Comparison of ENCODE assay signal across 1 cellular context in the genomic region with DNA sequence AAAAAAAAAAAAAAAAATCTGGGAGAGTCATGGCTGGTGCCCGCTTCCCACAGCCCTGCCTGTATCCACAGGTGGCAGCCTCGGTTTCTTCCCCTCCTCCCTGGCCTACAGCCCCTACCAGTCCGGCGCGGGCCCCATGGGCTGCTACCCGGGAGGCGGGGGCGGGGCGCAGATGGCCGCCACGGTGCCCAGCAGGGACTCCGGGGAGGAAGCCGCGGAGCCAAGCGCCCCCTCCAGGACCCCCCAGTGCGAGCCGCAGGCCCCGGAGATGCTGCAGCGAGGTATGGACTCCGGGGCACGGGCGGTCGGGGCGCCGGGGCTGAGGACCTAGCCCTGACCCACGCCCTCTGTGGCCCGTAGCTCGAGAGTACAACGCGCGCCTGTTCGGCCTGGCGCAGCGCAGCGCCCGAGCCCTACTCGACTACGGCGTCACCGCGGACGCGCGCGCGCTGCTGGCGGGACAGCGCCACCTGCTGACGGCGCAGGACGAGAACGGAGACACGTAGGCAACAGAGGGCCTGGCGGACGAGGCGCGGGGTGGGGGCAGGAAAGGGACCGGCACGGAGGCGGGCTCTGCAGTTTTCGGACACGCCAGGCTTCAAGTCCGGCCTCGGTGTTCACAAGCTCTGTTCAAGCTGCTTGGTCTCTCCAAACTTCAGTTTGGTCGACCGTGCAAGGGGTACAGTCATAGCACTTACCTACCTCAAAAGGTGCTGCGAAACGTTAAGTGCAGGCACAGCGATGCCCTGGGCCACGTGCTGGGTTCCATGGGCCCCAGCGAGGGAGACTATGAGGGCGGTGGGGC.
A peak's percentile ranks its signal among the peaks of the same experiment; 100 is the strongest.
TF ChIP-seq lines count a peak whose summit lies in the region.

No MANE protein-coding gene starts in this region.

TF ChIP-seq in K562, 482 proteins besides CTCF, POLR2A, EP300 and RAD21 (continued from another document and continues in another):
- TF ChIP-seq, protein P1, sequence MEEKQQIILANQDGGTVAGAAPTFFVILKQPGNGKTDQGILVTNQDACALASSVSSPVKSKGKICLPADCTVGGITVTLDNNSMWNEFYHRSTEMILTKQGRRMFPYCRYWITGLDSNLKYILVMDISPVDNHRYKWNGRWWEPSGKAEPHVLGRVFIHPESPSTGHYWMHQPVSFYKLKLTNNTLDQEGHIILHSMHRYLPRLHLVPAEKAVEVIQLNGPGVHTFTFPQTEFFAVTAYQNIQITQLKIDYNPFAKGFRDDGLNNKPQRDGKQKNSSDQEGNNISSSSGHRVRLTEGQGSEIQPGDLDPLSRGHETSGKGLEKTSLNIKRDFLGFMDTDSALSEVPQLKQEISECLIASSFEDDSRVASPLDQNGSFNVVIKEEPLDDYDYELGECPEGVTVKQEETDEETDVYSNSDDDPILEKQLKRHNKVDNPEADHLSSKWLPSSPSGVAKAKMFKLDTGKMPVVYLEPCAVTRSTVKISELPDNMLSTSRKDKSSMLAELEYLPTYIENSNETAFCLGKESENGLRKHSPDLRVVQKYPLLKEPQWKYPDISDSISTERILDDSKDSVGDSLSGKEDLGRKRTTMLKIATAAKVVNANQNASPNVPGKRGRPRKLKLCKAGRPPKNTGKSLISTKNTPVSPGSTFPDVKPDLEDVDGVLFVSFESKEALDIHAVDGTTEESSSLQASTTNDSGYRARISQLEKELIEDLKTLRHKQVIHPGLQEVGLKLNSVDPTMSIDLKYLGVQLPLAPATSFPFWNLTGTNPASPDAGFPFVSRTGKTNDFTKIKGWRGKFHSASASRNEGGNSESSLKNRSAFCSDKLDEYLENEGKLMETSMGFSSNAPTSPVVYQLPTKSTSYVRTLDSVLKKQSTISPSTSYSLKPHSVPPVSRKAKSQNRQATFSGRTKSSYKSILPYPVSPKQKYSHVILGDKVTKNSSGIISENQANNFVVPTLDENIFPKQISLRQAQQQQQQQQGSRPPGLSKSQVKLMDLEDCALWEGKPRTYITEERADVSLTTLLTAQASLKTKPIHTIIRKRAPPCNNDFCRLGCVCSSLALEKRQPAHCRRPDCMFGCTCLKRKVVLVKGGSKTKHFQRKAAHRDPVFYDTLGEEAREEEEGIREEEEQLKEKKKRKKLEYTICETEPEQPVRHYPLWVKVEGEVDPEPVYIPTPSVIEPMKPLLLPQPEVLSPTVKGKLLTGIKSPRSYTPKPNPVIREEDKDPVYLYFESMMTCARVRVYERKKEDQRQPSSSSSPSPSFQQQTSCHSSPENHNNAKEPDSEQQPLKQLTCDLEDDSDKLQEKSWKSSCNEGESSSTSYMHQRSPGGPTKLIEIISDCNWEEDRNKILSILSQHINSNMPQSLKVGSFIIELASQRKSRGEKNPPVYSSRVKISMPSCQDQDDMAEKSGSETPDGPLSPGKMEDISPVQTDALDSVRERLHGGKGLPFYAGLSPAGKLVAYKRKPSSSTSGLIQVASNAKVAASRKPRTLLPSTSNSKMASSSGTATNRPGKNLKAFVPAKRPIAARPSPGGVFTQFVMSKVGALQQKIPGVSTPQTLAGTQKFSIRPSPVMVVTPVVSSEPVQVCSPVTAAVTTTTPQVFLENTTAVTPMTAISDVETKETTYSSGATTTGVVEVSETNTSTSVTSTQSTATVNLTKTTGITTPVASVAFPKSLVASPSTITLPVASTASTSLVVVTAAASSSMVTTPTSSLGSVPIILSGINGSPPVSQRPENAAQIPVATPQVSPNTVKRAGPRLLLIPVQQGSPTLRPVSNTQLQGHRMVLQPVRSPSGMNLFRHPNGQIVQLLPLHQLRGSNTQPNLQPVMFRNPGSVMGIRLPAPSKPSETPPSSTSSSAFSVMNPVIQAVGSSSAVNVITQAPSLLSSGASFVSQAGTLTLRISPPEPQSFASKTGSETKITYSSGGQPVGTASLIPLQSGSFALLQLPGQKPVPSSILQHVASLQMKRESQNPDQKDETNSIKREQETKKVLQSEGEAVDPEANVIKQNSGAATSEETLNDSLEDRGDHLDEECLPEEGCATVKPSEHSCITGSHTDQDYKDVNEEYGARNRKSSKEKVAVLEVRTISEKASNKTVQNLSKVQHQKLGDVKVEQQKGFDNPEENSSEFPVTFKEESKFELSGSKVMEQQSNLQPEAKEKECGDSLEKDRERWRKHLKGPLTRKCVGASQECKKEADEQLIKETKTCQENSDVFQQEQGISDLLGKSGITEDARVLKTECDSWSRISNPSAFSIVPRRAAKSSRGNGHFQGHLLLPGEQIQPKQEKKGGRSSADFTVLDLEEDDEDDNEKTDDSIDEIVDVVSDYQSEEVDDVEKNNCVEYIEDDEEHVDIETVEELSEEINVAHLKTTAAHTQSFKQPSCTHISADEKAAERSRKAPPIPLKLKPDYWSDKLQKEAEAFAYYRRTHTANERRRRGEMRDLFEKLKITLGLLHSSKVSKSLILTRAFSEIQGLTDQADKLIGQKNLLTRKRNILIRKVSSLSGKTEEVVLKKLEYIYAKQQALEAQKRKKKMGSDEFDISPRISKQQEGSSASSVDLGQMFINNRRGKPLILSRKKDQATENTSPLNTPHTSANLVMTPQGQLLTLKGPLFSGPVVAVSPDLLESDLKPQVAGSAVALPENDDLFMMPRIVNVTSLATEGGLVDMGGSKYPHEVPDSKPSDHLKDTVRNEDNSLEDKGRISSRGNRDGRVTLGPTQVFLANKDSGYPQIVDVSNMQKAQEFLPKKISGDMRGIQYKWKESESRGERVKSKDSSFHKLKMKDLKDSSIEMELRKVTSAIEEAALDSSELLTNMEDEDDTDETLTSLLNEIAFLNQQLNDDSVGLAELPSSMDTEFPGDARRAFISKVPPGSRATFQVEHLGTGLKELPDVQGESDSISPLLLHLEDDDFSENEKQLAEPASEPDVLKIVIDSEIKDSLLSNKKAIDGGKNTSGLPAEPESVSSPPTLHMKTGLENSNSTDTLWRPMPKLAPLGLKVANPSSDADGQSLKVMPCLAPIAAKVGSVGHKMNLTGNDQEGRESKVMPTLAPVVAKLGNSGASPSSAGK (IDR thresholded peaks at IDR 0.05), result peak; percentile 62
- TF ChIP-seq SFPQ (IDR thresholded peaks at IDR 0.05; ENCODE audit: low read depth, low read length), result no peak
- TF ChIP-seq ARID2 (IDR thresholded peaks at IDR 0.05), result no peak
- TF ChIP-seq POLR2AphosphoS2 (IDR thresholded peaks at IDR 0.05; ENCODE audit: low read length), result no peak
- TF ChIP-seq PRDM10 (IDR thresholded peaks at IDR 0.05; ENCODE audit: partially characterized antibody), result no peak
- no peak for TF ChIP-seq SMAD1 (IDR thresholded peaks at IDR 0.05; ENCODE audit: low read depth, low read length, partially characterized antibody)
- TF ChIP-seq, protein P2, sequence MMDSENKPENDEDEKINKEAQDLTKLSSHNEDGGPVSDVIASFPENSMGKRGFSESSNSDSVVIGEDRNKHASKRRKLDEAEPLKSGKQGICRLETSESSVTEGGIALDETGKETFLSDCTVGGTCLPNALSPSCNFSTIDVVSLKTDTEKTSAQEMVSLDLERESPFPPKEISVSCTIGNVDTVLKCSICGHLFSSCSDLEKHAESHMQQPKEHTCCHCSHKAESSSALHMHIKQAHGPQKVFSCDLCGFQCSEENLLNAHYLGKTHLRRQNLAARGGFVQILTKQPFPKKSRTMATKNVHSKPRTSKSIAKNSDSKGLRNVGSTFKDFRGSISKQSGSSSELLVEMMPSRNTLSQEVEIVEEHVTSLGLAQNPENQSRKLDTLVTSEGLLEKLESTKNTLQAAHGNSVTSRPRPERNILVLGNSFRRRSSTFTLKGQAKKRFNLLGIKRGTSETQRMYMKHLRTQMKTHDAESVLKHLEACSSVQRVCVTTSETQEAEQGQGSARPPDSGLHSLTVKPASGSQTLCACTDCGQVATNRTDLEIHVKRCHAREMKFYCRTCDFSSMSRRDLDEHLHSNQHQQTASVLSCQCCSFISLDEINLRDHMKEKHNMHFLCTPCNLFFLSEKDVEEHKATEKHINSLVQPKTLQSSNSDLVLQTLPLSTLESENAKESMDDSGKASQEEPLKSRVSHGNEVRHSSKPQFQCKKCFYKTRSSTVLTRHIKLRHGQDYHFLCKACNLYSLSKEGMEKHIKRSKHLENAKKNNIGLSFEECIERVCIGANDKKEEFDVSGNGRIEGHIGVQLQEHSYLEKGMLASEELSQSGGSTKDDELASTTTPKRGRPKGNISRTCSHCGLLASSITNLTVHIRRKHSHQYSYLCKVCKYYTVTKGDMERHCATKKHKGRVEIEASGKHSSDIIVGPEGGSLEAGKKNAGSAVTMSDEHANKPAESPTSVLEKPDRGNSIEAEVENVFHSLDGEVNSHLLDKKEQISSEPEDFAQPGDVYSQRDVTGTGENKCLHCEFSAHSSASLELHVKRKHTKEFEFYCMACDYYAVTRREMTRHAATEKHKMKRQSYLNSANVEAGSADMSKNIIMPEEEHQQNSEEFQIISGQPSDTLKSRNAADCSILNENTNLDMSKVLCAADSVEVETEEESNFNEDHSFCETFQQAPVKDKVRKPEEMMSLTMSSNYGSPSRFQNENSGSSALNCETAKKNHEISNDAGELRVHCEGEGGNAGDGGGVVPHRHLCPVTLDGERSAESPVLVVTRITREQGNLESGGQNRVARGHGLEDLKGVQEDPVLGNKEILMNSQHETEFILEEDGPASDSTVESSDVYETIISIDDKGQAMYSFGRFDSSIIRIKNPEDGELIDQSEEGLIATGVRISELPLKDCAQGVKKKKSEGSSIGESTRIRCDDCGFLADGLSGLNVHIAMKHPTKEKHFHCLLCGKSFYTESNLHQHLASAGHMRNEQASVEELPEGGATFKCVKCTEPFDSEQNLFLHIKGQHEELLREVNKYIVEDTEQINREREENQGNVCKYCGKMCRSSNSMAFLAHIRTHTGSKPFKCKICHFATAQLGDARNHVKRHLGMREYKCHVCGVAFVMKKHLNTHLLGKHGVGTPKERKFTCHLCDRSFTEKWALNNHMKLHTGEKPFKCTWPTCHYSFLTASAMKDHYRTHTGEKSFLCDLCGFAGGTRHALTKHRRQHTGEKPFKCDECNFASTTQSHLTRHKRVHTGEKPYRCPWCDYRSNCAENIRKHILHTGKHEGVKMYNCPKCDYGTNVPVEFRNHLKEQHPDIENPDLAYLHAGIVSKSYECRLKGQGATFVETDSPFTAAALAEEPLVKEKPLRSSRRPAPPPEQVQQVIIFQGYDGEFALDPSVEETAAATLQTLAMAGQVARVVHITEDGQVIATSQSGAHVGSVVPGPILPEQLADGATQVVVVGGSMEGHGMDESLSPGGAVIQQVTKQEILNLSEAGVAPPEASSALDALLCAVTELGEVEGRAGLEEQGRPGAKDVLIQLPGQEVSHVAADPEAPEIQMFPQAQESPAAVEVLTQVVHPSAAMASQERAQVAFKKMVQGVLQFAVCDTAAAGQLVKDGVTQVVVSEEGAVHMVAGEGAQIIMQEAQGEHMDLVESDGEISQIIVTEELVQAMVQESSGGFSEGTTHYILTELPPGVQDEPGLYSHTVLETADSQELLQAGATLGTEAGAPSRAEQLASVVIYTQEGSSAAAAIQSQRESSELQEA (IDR thresholded peaks at IDR 0.05; ENCODE audit: low read depth), result peak; percentile 46; the same call in 1 of the 2 replicates
- TF ChIP-seq RBM14 (IDR thresholded peaks at IDR 0.05; ENCODE audit: borderline replicate concordance, insufficient read depth, low read depth, low read length), result 0 out of 2 replicates have a peak, but pooled peaks have one; percentile 29
- TF ChIP-seq KAT8 (IDR thresholded peaks at IDR 0.05; ENCODE audit: low read depth), result no peak
- no peak for TF ChIP-seq ZFP91 (CRISPR knock-in tag; IDR thresholded peaks at IDR 0.05)
- no peak for TF ChIP-seq ZNF561 (CRISPR knock-in tag; conservative IDR thresholded peaks at IDR 0.05)
